9 cellular contexts compared by ENCODE assay signal in the genomic region with DNA sequence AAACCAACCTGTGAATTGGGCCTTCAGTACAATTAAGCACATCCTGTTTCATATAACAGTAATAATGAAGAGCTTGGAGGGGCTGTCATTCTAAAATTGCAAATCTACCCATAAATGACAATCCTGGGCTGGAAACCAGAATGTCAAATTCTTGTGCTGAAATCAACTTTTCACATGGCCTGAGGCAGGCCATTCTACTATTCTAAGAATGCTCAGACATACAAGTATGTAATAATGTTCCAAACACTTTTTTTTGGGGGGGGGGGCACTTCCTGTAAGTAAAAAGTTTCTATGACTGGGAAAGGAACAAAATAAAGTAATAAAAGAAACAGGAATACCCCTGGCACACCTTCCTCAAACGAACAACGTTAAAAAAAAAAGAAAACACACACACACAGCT. TPM values are rescaled to one million over a fixed set of nuclear protein-coding genes. Genes with fewer than 3 reads are reported as not detected.
DNase-seq lines count a peak whose midpoint lies in the region; ATAC-seq and TF ChIP-seq lines count a peak whose summit lies in the region.
"Had no signal": no experiment of that assay in that cellular context is flagged by ENCODE, and none has a peak within 500 bp of the region (broad histone marks: within the 10 kb centered on the region; RNA-seq: fewer than 3 reads in every experiment).

No MANE protein-coding gene starts in this region.

- H3K9me3 Mint-ChIP-seq in WTC11: no peaks in the 10 kb centered on the region

- no peak for ATAC-seq in WTC11
- ATAC-seq in foreskin keratinocyte: no peak
- ATAC-seq in GM19467 (IDR thresholded peaks at IDR 0.05; ENCODE audit: unreplicated experiment): no peak
- ATAC-seq in GM19452 (IDR thresholded peaks at IDR 0.05; ENCODE audit: unreplicated experiment): no peak
- no peak for ATAC-seq in HG03442 (IDR thresholded peaks at IDR 0.05; ENCODE audit: unreplicated experiment)

- H3K4me2 ChIP-seq in skeletal muscle satellite cell (ENCODE audit: low read length): peak overlapping the region; percentile 99

- POLR2A ChIA-PET in WTC11 (lab: Charles Lee): no interaction called here

- peaks cover 20% of the 10 kb centered on the region for H3K36me3 Mint-ChIP-seq in WTC11

- no peaks in the 10 kb centered on the region for H3K9me3 ChIP-seq in skeletal muscle satellite cell (replicated peaks; ENCODE audit: low read length)

- peak overlapping the region; percentile 88 for H3K27ac ChIP-seq in foreskin keratinocyte

- no peak for DNase-seq in H7
- no peak for DNase-seq in WTC11 (ENCODE audit: low spot score)
- DNase-seq in foreskin keratinocyte: no peak
- no peak for DNase-seq in iPS-NIHi7 (ENCODE audit: extremely low spot score)
- DNase-seq: midbrain had no signal

- H3K9ac ChIP-seq in skeletal muscle satellite cell (ENCODE audit: low read depth, low read length): peak overlapping the region; percentile 100

- CTCF ChIA-PET in WTC11 (lab: Charles Lee): no interaction called here

- no peaks in the 10 kb centered on the region for H3K27me3 Mint-ChIP-seq in WTC11 (ENCODE audit: low read depth)

- H3K27me3 ChIP-seq in H7 (ENCODE audit: control insufficient read depth, insufficient read depth, low read length) (no peaks in the 10 kb centered on the region), foreskin keratinocyte (no peaks in the 10 kb centered on the region), skeletal muscle satellite cell (ENCODE audit: control insufficient read depth, insufficient read depth, low read length) (no peaks in the 10 kb centered on the region)

- no peak for TF ChIP-seq CTCF in WTC11 (IDR thresholded peaks at IDR 0.05)
- TF ChIP-seq CTCF in foreskin keratinocyte (conservative IDR thresholded peaks at IDR 0.05): no peak

- H3K36me3 ChIP-seq in H7 (replicated peaks; ENCODE audit: control insufficient read depth, insufficient read depth, low read length) (no peaks in the 10 kb centered on the region; the same call in 1 of the 2 replicates), skeletal muscle satellite cell (ENCODE audit: insufficient read depth, low read length) (peaks cover 30% of the 10 kb centered on the region)

- H3K4me1 ChIP-seq in foreskin keratinocyte: peaks cover 23% of the 10 kb centered on the region
- peaks cover 36% of the 10 kb centered on the region for H3K4me1 ChIP-seq in skeletal muscle satellite cell (ENCODE audit: control insufficient read depth, insufficient read depth, low read length)

- peak overlapping the region; percentile 97 for H3K27ac Mint-ChIP-seq in WTC11

- H3K4me3 Mint-ChIP-seq in WTC11: peak overlapping the region; percentile 100

- peak overlapping the region; percentile 93; the same call in 1 of the 2 replicates for H3K4me3 ChIP-seq in H7 (ENCODE audit: insufficient read depth, low read depth, low read length)
- peak overlapping the region; percentile 84 for H3K4me3 ChIP-seq in skeletal muscle satellite cell (ENCODE audit: low read length)

- H3K4me1 Mint-ChIP-seq in WTC11: peaks cover 44% of the 10 kb centered on the region

TF ChIP-seq in WTC11, 78 proteins besides CTCF, POLR2A, EP300 and RAD21:
- TF ChIP-seq ZNF232 (CRISPR knock-in tag; IDR thresholded peaks at IDR 0.05): no peak
- no peak for TF ChIP-seq CBFB (CRISPR knock-in tag; IDR thresholded peaks at IDR 0.05; ENCODE audit: low read depth)
- TF ChIP-seq, protein P1, sequence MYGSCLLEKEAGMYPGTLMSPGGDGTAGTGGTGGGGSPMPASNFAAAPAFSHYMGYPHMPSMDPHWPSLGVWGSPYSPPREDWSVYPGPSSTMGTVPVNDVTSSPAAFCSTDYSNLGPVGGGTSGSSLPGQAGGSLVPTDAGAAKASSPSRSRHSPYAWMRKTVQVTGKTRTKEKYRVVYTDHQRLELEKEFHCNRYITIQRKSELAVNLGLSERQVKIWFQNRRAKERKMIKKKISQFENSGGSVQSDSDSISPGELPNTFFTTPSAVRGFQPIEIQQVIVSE (CRISPR knock-in tag; IDR thresholded peaks at IDR 0.05; ENCODE audit: borderline replicate concordance): no peak
- TF ChIP-seq ATF1 (CRISPR knock-in tag; IDR thresholded peaks at IDR 0.05): no peak
- TF ChIP-seq, protein P2, sequence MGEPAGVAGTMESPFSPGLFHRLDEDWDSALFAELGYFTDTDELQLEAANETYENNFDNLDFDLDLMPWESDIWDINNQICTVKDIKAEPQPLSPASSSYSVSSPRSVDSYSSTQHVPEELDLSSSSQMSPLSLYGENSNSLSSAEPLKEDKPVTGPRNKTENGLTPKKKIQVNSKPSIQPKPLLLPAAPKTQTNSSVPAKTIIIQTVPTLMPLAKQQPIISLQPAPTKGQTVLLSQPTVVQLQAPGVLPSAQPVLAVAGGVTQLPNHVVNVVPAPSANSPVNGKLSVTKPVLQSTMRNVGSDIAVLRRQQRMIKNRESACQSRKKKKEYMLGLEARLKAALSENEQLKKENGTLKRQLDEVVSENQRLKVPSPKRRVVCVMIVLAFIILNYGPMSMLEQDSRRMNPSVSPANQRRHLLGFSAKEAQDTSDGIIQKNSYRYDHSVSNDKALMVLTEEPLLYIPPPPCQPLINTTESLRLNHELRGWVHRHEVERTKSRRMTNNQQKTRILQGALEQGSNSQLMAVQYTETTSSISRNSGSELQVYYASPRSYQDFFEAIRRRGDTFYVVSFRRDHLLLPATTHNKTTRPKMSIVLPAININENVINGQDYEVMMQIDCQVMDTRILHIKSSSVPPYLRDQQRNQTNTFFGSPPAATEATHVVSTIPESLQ (CRISPR knock-in tag; IDR thresholded peaks at IDR 0.05): no peak
- TF ChIP-seq, protein P3, sequence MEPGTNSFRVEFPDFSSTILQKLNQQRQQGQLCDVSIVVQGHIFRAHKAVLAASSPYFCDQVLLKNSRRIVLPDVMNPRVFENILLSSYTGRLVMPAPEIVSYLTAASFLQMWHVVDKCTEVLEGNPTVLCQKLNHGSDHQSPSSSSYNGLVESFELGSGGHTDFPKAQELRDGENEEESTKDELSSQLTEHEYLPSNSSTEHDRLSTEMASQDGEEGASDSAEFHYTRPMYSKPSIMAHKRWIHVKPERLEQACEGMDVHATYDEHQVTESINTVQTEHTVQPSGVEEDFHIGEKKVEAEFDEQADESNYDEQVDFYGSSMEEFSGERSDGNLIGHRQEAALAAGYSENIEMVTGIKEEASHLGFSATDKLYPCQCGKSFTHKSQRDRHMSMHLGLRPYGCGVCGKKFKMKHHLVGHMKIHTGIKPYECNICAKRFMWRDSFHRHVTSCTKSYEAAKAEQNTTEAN (CRISPR knock-in tag; IDR thresholded peaks at IDR 0.05): no peak
- TF ChIP-seq ZNF121 (CRISPR knock-in tag; IDR thresholded peaks at IDR 0.05): no peak
- TF ChIP-seq, protein P4, sequence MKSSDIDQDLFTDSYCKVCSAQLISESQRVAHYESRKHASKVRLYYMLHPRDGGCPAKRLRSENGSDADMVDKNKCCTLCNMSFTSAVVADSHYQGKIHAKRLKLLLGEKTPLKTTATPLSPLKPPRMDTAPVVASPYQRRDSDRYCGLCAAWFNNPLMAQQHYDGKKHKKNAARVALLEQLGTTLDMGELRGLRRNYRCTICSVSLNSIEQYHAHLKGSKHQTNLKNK (CRISPR knock-in tag; IDR thresholded peaks at IDR 0.05): no peak
- no peak for TF ChIP-seq ZNF317 (CRISPR knock-in tag; IDR thresholded peaks at IDR 0.05; ENCODE audit: borderline replicate concordance, low read depth)
- TF ChIP-seq JAZF1 (CRISPR knock-in tag; IDR thresholded peaks at IDR 0.05): no peak
- no peak for TF ChIP-seq NFYB (CRISPR knock-in tag; conservative IDR thresholded peaks at IDR 0.05; ENCODE audit: low read depth)
- no peak for TF ChIP-seq NFE2L1 (CRISPR knock-in tag; IDR thresholded peaks at IDR 0.05)
- TF ChIP-seq ZNF396 (CRISPR knock-in tag; IDR thresholded peaks at IDR 0.05; ENCODE audit: borderline replicate concordance): no peak
- TF ChIP-seq ZNF263 (CRISPR knock-in tag; IDR thresholded peaks at IDR 0.05; ENCODE audit: low read depth): no peak
TF ChIP-seq in WTC11: peak in this region for 0.

RNA-seq across cellular contexts. Expression of a gene that starts 1.5 kb away (rescaled TPM):
- total RNA-seq in H7 (2014; rRNA removed; shearing (Covaris generic)): 103 and 113 TPM in 2 replicates
- total RNA-seq in WTC11 (2021) (110 to 137 TPM (median 115 TPM) in 3 replicates), foreskin keratinocyte (116 and 125 TPM in 2 replicates)
- 57.1 and 69.2 TPM in 2 replicates for polyA plus RNA-seq in foreskin keratinocyte
- 137 and 170 TPM in 2 replicates for total RNA-seq in skeletal muscle satellite cell (2012; rRNA removed)

RNA-seq across cellular contexts. Expression of a gene that starts 33.7 kb away (rescaled TPM):
- total RNA-seq in H7 (2014; rRNA removed; shearing (Covaris generic)): 625 and 671 TPM in 2 replicates
- total RNA-seq in WTC11 (2021) (313 to 414 TPM (median 328 TPM) in 3 replicates), foreskin keratinocyte (260 and 277 TPM in 2 replicates)
- polyA plus RNA-seq in foreskin keratinocyte: 122 and 152 TPM in 2 replicates
- total RNA-seq in skeletal muscle satellite cell (2012; rRNA removed): 410 and 475 TPM in 2 replicates
